8 cellular contexts compared by ENCODE assay signal in the genomic region with DNA sequence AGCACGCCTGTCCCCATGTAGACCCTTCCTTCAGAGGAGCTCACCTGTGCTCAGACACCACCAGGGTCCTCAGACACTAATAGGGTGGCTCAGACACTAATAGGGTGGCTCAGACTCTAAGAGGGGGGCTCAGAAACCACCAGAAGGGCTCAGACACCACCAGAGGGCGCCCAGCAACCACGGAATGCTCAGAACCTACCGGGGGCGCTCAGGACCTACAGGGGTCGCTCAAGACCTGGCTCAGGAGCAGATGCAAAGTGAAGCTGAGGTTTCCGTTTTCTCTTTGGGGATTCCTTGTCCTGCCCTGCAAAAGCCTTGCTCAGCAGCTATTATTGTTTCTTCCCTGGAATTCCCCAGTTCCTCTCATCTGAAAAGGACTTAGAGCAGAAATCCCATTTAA.
DNase-seq lines count a peak whose midpoint lies in the region; ATAC-seq lines count a peak whose summit lies in the region.
"Not testable (repeated sequence)": the region's sequence is repeated elsewhere in the genome, so short reads cannot be mapped to it uniquely, and the experiment has no call there.

No MANE protein-coding gene starts in this region.

- DNase-seq in CD4-positive, CD25-positive, alpha-beta regulatory T cell; memory B cell (ENCODE audit: low spot score in 2 of 2): not testable (repeated sequence)

- not testable (repeated sequence) for H3K9me3 ChIP-seq in CD4-positive, CD25-positive, alpha-beta regulatory T cell (ENCODE audit: control insufficient read depth in 2 of 2, low read length in 2 of 2)

- peak; percentile 87 to 92 for ATAC-seq in CD4-positive, CD25-positive, alpha-beta regulatory T cell (ENCODE audit: low read depth in 2 of 2)
- peak; percentile 97 for ATAC-seq in GM18909 (IDR thresholded peaks at IDR 0.05; ENCODE audit: poor library complexity, unreplicated experiment)
- peak; percentile 90 for ATAC-seq in GM21360 (IDR thresholded peaks at IDR 0.05; ENCODE audit: unreplicated experiment)
- ATAC-seq in HG02588 (IDR thresholded peaks at IDR 0.05; ENCODE audit: unreplicated experiment): peak; percentile 97
- ATAC-seq in HG02981 (IDR thresholded peaks at IDR 0.05; ENCODE audit: unreplicated experiment): peak; percentile 74
- peak; percentile 90 for ATAC-seq in HG03378 (IDR thresholded peaks at IDR 0.05; ENCODE audit: unreplicated experiment)
- peak; percentile 94 to 95 for ATAC-seq in activated CD4-positive, CD25-positive, alpha-beta regulatory T cell treated with anti-CD3 and anti-CD28 coated beads, Interleukin-2, amount 50 U/mL, for 24 hours
- peak; percentile 98 for ATAC-seq in memory B cell (ENCODE audit: low read depth)

- not testable (repeated sequence) for H3K27me3 Mint-ChIP-seq in CD4-positive, CD25-positive, alpha-beta regulatory T cell; memory B cell

- H3K4me3 Mint-ChIP-seq in CD4-positive, CD25-positive, alpha-beta regulatory T cell; memory B cell: not testable (repeated sequence)

- not testable (repeated sequence) for H3K9me3 Mint-ChIP-seq in CD4-positive, CD25-positive, alpha-beta regulatory T cell; memory B cell

- not testable (repeated sequence) for H3K36me3 ChIP-seq in CD4-positive, CD25-positive, alpha-beta regulatory T cell (ENCODE audit: control insufficient read depth, insufficient read depth, low read length)

- not testable (repeated sequence) for H3K27me3 ChIP-seq in CD4-positive, CD25-positive, alpha-beta regulatory T cell (ENCODE audit: control insufficient read depth, insufficient read depth, low read length)

- not testable (repeated sequence) for H3K4me3 ChIP-seq in CD4-positive, CD25-positive, alpha-beta regulatory T cell (ENCODE audit: low read depth, low read length)

- H3K27ac Mint-ChIP-seq in CD4-positive, CD25-positive, alpha-beta regulatory T cell; memory B cell: not testable (repeated sequence)

- H3K4me1 Mint-ChIP-seq in CD4-positive, CD25-positive, alpha-beta regulatory T cell; memory B cell: not testable (repeated sequence)

- H3K27ac ChIP-seq in CD4-positive, CD25-positive, alpha-beta regulatory T cell (ENCODE audit: insufficient read depth, low read length, poor library complexity, severe bottlenecking): not testable (repeated sequence)

- not testable (repeated sequence) for H3K4me1 ChIP-seq in CD4-positive, CD25-positive, alpha-beta regulatory T cell (ENCODE audit: control insufficient read depth, insufficient read depth, low read length, poor library complexity, severe bottlenecking)

- not testable (repeated sequence) for H3K36me3 Mint-ChIP-seq in CD4-positive, CD25-positive, alpha-beta regulatory T cell; memory B cell
